In genomic region chr19:10640361-10640760, GRCh38 we compare ENCODE assay signal across 14 cellular contexts. TPM values are rescaled to one million over a fixed set of nuclear protein-coding genes. Genes with fewer than 3 reads are reported as not detected.
DNase-seq lines count a peak whose midpoint lies in the region; ATAC-seq and TF ChIP-seq lines count a peak whose summit lies in the region.
"Had no signal": no experiment of that assay in that cellular context is flagged by ENCODE, and none has a peak within 500 bp of the region (broad histone marks: within the 10 kb centered on the region; RNA-seq: fewer than 3 reads in every experiment).

No MANE protein-coding gene starts in this region.

- no peak overlapping the region for H3K27ac ChIP-seq in colonic mucosa

- no peaks in the 10 kb centered on the region for H3K27me3 ChIP-seq in colonic mucosa

- no peak overlapping the region for H3K9ac ChIP-seq in colonic mucosa (ENCODE audit: low read depth in 2 of 2, low read length in 2 of 2)

- TF ChIP-seq CTCF in colonic mucosa (IDR thresholded peaks at IDR 0.05), result no peak

- H3K36me3 ChIP-seq in colonic mucosa, result no peaks in the 10 kb centered on the region

- H3K4me1 Mint-ChIP-seq in activated T-cell treated with anti-CD3 and anti-CD28 coated beads, Interleukin-2, amount 50 U/mL, for 24 hours (ENCODE audit: low read depth), result peaks cover 20% of the 10 kb centered on the region
- H3K4me1 Mint-ChIP-seq in activated T-cell treated with anti-CD3 and anti-CD28 coated beads, Interleukin-2, amount 50 U/mL, for 4 hours (ENCODE audit: low read depth), result peaks cover 37% of the 10 kb centered on the region
- H3K4me1 Mint-ChIP-seq in IgD-negative memory B cell, result peaks cover 14 to 17% (median 15%) of the 10 kb centered on the region in 3 donors
- H3K4me1 Mint-ChIP-seq in stimulated activated naive B cell treated with anti-CD40 and anti-IgM and Interleukin-4, amounts not matched to agents 10 μg/mL and 1 μg/mL and 100 μg/mL, for 72 hours, result peaks cover 44 to 84% of the 10 kb centered on the region in 2 donors

- ATAC-seq in activated T-cell treated with anti-CD3 and anti-CD28 coated beads, Interleukin-2, amount 50 U/mL, for 4 hours, result no peak
- no peak for ATAC-seq in stimulated activated naive B cell treated with anti-CD40 and anti-IgM and Interleukin-4, amounts not matched to agents 10 μg/mL and 1 μg/mL and 100 μg/mL, for 72 hours (replicated peaks)
- ATAC-seq in HG02884 (IDR thresholded peaks at IDR 0.05; ENCODE audit: unreplicated experiment) (no peak), HG02678 (IDR thresholded peaks at IDR 0.05; ENCODE audit: unreplicated experiment) (no peak)
- ATAC-seq: HCT116 had no signal

- H3K9me3 ChIP-seq in colonic mucosa, result no peaks in the 10 kb centered on the region

- intact Hi-C loops in colonic mucosa (cut with DNase I), result no loop called here

- H3K9me3 Mint-ChIP-seq in activated T-cell treated with anti-CD3 and anti-CD28 coated beads, Interleukin-2, amount 50 U/mL, for 24 hours, result no peaks in the 10 kb centered on the region
- H3K9me3 Mint-ChIP-seq in activated T-cell treated with anti-CD3 and anti-CD28 coated beads, Interleukin-2, amount 50 U/mL, for 4 hours, result no peaks in the 10 kb centered on the region
- H3K9me3 Mint-ChIP-seq in IgD-negative memory B cell, result no peaks in the 10 kb centered on the region
- H3K9me3 Mint-ChIP-seq in stimulated activated naive B cell treated with anti-CD40 and anti-IgM and Interleukin-4, amounts not matched to agents 10 μg/mL and 1 μg/mL and 100 μg/mL, for 72 hours, result no peaks in the 10 kb centered on the region

- H3K4me3 Mint-ChIP-seq in activated T-cell treated with anti-CD3 and anti-CD28 coated beads, Interleukin-2, amount 50 U/mL, for 24 hours, result no peak overlapping the region
- no peak overlapping the region for H3K4me3 Mint-ChIP-seq in activated T-cell treated with anti-CD3 and anti-CD28 coated beads, Interleukin-2, amount 50 U/mL, for 4 hours
- H3K4me3 Mint-ChIP-seq in IgD-negative memory B cell, result no peak overlapping the region
- no peak overlapping the region for H3K4me3 Mint-ChIP-seq in stimulated activated naive B cell treated with anti-CD40 and anti-IgM and Interleukin-4, amounts not matched to agents 10 μg/mL and 1 μg/mL and 100 μg/mL, for 72 hours

- DNase-seq in activated T-cell treated with anti-CD3 and anti-CD28 coated beads, Interleukin-2, amount 50 U/mL, for 24 hours, result no peak
- no peak for DNase-seq in activated T-cell treated with anti-CD3 and anti-CD28 coated beads, Interleukin-2, amount 50 U/mL, for 4 hours
- peak; percentile 33 for DNase-seq in colonic mucosa
- no peak for DNase-seq in stimulated activated naive B cell treated with anti-CD40 and anti-IgM and Interleukin-4, amounts not matched to agents 10 μg/mL and 1 μg/mL and 100 μg/mL, for 72 hours
- DNase-seq: EL, NCI-H187, NCI-H446, NCI-H526, Right ventricle myocardium superior had no signal

- H3K4me1 ChIP-seq in colonic mucosa, result no peaks in the 10 kb centered on the region

- H3K36me3 Mint-ChIP-seq in activated T-cell treated with anti-CD3 and anti-CD28 coated beads, Interleukin-2, amount 50 U/mL, for 24 hours (ENCODE audit: low read depth), result peaks cover 75% of the 10 kb centered on the region
- H3K36me3 Mint-ChIP-seq in activated T-cell treated with anti-CD3 and anti-CD28 coated beads, Interleukin-2, amount 50 U/mL, for 4 hours (ENCODE audit: insufficient read depth), result peaks cover 20% of the 10 kb centered on the region
- no peaks in the 10 kb centered on the region for H3K36me3 Mint-ChIP-seq in IgD-negative memory B cell
- H3K36me3 Mint-ChIP-seq in stimulated activated naive B cell treated with anti-CD40 and anti-IgM and Interleukin-4, amounts not matched to agents 10 μg/mL and 1 μg/mL and 100 μg/mL, for 72 hours, result peaks cover 53 to 65% of the 10 kb centered on the region in 2 donors

- no peak overlapping the region for H3K4me3 ChIP-seq in colonic mucosa

- H3K27ac Mint-ChIP-seq in activated T-cell treated with anti-CD3 and anti-CD28 coated beads, Interleukin-2, amount 50 U/mL, for 24 hours, result peak overlapping the region; percentile 65
- peak overlapping the region; percentile 60 to 98 (median 71) for H3K27ac Mint-ChIP-seq in IgD-negative memory B cell
- H3K27ac Mint-ChIP-seq in stimulated activated naive B cell treated with anti-CD40 and anti-IgM and Interleukin-4, amounts not matched to agents 10 μg/mL and 1 μg/mL and 100 μg/mL, for 72 hours, result peak overlapping the region; percentile 20

- H3K27me3 Mint-ChIP-seq in activated T-cell treated with anti-CD3 and anti-CD28 coated beads, Interleukin-2, amount 50 U/mL, for 24 hours, result no peaks in the 10 kb centered on the region
- no peaks in the 10 kb centered on the region for H3K27me3 Mint-ChIP-seq in activated T-cell treated with anti-CD3 and anti-CD28 coated beads, Interleukin-2, amount 50 U/mL, for 4 hours (ENCODE audit: low read depth)
- H3K27me3 Mint-ChIP-seq in IgD-negative memory B cell, result no peaks in the 10 kb centered on the region
- H3K27me3 Mint-ChIP-seq in stimulated activated naive B cell treated with anti-CD40 and anti-IgM and Interleukin-4, amounts not matched to agents 10 μg/mL and 1 μg/mL and 100 μg/mL, for 72 hours, result no peaks in the 10 kb centered on the region

RNA-seq across cellular contexts. Expression of gene ILF3, which starts 13.8 kb away (rescaled TPM):
- 100 to 1,000 TPM; 651 to 686 (median 684) TPM for total RNA-seq in activated T-cell treated with anti-CD3 and anti-CD28 coated beads, Interleukin-2, amount 50 U/mL, for 4 hours
- 106 TPM for polyA plus RNA-seq in IgD-negative memory B cell
- 100 to 1,000 TPM; 143 to 271 TPM for total RNA-seq in colonic mucosa

RNA-seq across cellular contexts. Expression of gene SLC44A2, which starts 15.0 kb away (rescaled TPM):
- total RNA-seq in activated T-cell treated with anti-CD3 and anti-CD28 coated beads, Interleukin-2, amount 50 U/mL, for 4 hours, result 10 to 100 TPM; 41.5 to 45.8 (median 44.3) TPM
- polyA plus RNA-seq in IgD-negative memory B cell, result 332 TPM
- total RNA-seq in colonic mucosa, result 100 to 1,000 TPM in 1 of 2 donors, 10 to 100 TPM in 1; 87.1 to 137 TPM

RNA-seq across cellular contexts. Expression of gene AP1M2, which starts 53.2 kb away (rescaled TPM):
- under 1 TPM in 2 of 3 donors, not detected in 1; 0.43 to 0.95 TPM for total RNA-seq in activated T-cell treated with anti-CD3 and anti-CD28 coated beads, Interleukin-2, amount 50 U/mL, for 4 hours
- polyA plus RNA-seq in IgD-negative memory B cell, result not detected
- 100 to 1,000 TPM; 149 to 172 TPM for total RNA-seq in colonic mucosa
- total RNA-seq: Right ventricle myocardium superior, SK-MEL-5 had no signal

Comparison
In these comparisons a context has a peak if more than half of its experiments do, and no peak if none do; other contexts are left out.
1. H3K27ac Mint-ChIP-seq: peak in every context shown above with its lines; median percentile 71 in IgD-negative memory B cell; 65 in activated T-cell treated with anti-CD3 and anti-CD28 coated beads, Interleukin-2, amount 50 U/mL, for 24 hours; 20 in stimulated activated naive B cell treated with anti-CD40 and anti-IgM and Interleukin-4, amounts not matched to agents 10 μg/mL and 1 μg/mL and 100 μg/mL, for 72 hours.
2. RNA of gene AP1M2, which starts 53.2 kb away (total RNA-seq): 149 to 172 TPM in colonic mucosa; 0.43 to 0.95 TPM in activated T-cell treated with anti-CD3 and anti-CD28 coated beads, Interleukin-2, amount 50 U/mL, for 4 hours; every median in the first group is over 10 times any median in the second.